ENCODE assay signal across 8 cellular contexts in the genomic region with DNA sequence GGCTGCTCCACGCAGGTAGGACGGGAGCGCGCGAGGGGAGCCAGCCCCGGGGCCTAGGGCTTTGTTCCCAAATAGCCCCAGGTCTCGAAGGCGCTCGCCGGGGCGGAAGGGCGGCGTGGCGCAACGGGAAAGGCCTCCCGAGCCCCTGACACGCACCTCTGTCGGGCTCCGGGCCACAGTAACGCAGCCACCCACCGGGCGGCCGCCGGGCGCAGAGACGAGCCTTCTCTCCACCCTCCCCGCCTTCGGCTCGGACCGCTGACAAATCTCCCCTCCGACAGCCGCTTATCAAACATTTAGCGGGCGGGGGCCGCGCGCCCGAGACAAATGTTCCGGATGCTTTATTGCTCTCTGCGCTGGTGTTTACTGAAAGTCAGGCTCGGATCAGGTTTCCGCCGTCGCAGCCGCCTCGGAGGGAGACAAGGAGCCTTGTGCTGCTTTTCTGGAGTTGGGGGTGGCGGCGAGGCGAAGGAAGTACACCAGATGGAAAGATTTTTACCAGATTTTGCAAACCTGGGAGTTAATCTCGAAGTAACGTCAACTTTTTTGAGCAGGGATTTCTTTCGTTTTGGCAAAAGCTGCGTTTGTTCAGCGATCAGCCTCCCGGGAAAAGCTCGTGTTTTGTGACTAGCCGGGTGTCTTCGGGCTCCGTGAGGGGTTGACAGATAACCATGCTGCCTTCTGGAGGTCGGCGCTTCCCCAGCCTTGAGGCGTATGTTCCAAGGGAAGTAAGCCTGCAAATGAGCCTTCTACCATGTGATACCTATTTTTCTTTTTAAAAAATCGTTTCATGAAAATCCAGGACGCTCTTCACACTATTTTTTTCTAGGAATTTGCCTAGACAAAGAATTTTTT. TPM values are rescaled to one million over a fixed set of nuclear protein-coding genes. Genes with fewer than 3 reads are reported as not detected.
DNase-seq lines count a peak whose midpoint lies in the region; ATAC-seq and TF ChIP-seq lines count a peak whose summit lies in the region.

No MANE protein-coding gene starts in this region.

- H3K4me1 ChIP-seq in esophagus (ENCODE audit: control insufficient read depth in 2 of 2, insufficient read depth in 2 of 2, low read length in 1 of 2) (peaks cover 0 to under 1% of the 10 kb centered on the region in 2 donors), muscle layer of colon (ENCODE audit: insufficient read depth, low read length) (peaks cover 25% of the 10 kb centered on the region), subcutaneous abdominal adipose tissue (ENCODE audit: control insufficient read depth in 5 of 5, insufficient read depth in 5 of 5, low read length in 5 of 5) (peaks cover 0 to 63% (median 57%) of the 10 kb centered on the region in 5 donors)

- WGBS in esophagus, 2 donors = 0 to 1% methylated on average over 63 to 64 of the region's 64 CpGs

- H3K9me3 ChIP-seq in esophagus (ENCODE audit: control insufficient read depth in 2 of 2, insufficient read depth in 1 of 2, low read depth in 1 of 2, low read length in 1 of 2) = peaks cover 0 to under 1% of the 10 kb centered on the region in 2 donors
- H3K9me3 ChIP-seq in muscle layer of colon (ENCODE audit: low read length) = no peaks in the 10 kb centered on the region
- no peaks in the 10 kb centered on the region for H3K9me3 ChIP-seq in subcutaneous abdominal adipose tissue (ENCODE audit: control insufficient read depth in 5 of 5, low read length in 5 of 5)

- H3K27me3 ChIP-seq in esophagus (ENCODE audit: control insufficient read depth in 1 of 2, insufficient read depth in 2 of 2, low read length in 2 of 2) (no peaks in the 10 kb centered on the region), muscle layer of colon (ENCODE audit: control insufficient read depth in 1 of 2, insufficient read depth in 2 of 2, low read length in 2 of 2) (no peaks in the 10 kb centered on the region), subcutaneous abdominal adipose tissue (ENCODE audit: control insufficient read depth in 5 of 5, insufficient read depth in 4 of 5, low read length in 5 of 5) (no peaks in the 10 kb centered on the region)

- TF ChIP-seq CTCF in AG09309 (IDR thresholded peaks at IDR 0.05; ENCODE audit: control insufficient read depth, insufficient read depth, low read depth, low read length, missing control alignments) = no peak

- H3K9ac ChIP-seq in muscle layer of colon (ENCODE audit: low read length) = peak overlapping the region; percentile 70
- peak overlapping the region; percentile 75 to 89 (median 81) for H3K9ac ChIP-seq in subcutaneous abdominal adipose tissue (ENCODE audit: low read length in 5 of 5)

- DNase-seq in AG09309 (ENCODE audit: low read depth) (no peak), NCI-H526 treated with DMSO at 0.1 percent for 48 hours (lab: John Stamatoyannopoulos, UW) (peak; percentile 45)
- DNase-seq in activated T-cell treated with anti-CD3 and anti-CD28 coated beads, Interleukin-2, amount 50 U/mL, for 1 hour = peak; percentile 72

- H3K36me3 ChIP-seq in esophagus (ENCODE audit: control insufficient read depth in 2 of 2, insufficient read depth in 2 of 2, low read length in 1 of 2) (no peaks in the 10 kb centered on the region), muscle layer of colon (ENCODE audit: insufficient read depth, low read length) (no peaks in the 10 kb centered on the region), subcutaneous abdominal adipose tissue (ENCODE audit: control insufficient read depth in 5 of 5, insufficient read depth in 5 of 5, low read length in 5 of 5) (peaks cover 0 to 2% (median under 1%) of the 10 kb centered on the region in 5 donors)

- ATAC-seq in GM18858 (IDR thresholded peaks at IDR 0.05; ENCODE audit: unreplicated experiment) (peak; percentile 27), HG03045 (IDR thresholded peaks at IDR 0.05; ENCODE audit: unreplicated experiment) (peak; percentile 31)

- peak overlapping the region; percentile 66 for H3K4me3 ChIP-seq in AG09309 (ENCODE audit: control insufficient read depth, low read depth, low read length)
- H3K4me3 ChIP-seq in esophagus (ENCODE audit: low read depth in 1 of 2, low read length in 2 of 2) = peak overlapping the region; percentile 62 to 95
- H3K4me3 ChIP-seq in muscle layer of colon (ENCODE audit: low read depth in 1 of 2, low read length in 2 of 2) = peak overlapping the region; percentile 81 to 90
- peak overlapping the region; percentile 82 to 93 (median 90) for H3K4me3 ChIP-seq in subcutaneous abdominal adipose tissue (ENCODE audit: low read depth in 1 of 5, low read length in 5 of 5)

- H3K27ac ChIP-seq in esophagus (ENCODE audit: low read depth in 2 of 2, low read length in 1 of 2) (peak overlapping the region; percentile 97 to 98), muscle layer of colon (ENCODE audit: low read depth, low read length) (peak overlapping the region; percentile 94), subcutaneous abdominal adipose tissue (ENCODE audit: low read depth, low read length) (peak overlapping the region; percentile 77)

RNA-seq across cellular contexts. Expression of a gene that starts 1.0 kb away (rescaled TPM):
- polyA plus RNA-seq in esophagus = 1 to 10 TPM; 2.6 to 7.9 TPM
